10 cellular contexts compared by ENCODE assay signal in the genomic region with DNA sequence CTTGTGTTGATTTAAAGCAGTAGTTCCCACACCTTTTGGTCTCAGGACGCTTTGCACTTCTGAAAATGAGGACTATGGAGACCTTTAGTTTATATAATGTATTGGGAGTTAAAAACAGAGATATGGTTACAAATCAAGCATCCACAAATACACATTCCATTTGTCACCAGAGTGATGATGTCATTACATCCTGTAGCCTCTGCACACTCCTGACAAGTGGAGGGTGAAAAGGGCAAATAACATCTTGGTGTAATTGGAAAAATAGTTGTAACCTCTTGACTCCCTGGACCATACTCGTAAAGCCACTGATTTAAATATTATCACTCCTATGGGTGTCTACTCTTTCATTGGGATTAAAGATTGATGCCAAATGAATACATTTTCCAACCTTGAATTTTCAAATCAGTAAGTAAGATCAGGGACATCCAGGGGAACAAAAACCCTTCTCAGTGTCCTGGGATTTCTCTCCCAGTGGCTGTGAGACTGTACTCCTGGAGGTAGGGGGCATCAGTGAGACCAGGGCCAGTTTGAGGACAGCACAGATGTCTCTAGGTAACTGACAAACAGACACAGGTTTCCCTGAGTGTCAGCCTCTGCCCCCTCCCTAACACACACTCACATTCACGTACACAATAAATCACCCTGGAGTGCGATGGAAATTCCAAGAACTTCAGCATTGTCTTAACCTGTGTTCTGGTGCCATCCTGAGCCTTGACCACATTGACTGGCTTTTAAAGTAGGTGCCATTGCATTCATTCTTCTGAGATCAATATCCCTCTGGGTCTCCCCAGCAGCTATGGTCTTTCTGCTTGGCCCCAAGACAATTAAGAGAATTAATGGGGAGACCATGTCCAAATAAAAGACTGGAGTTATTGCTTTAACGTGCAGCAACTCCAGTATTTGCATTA.
DNase-seq lines count a peak whose midpoint lies in the region; ATAC-seq and TF ChIP-seq lines count a peak whose summit lies in the region.
"Had no signal": no experiment of that assay in that cellular context is flagged by ENCODE, and none has a peak within 500 bp of the region (broad histone marks: within the 10 kb centered on the region; RNA-seq: fewer than 3 reads in every experiment).

No MANE protein-coding gene starts in this region.

- H3K4me1 ChIP-seq in DND-41 (ENCODE audit: insufficient read depth, low read length) (no peaks in the 10 kb centered on the region), liver (ENCODE audit: control insufficient read depth in 4 of 4, insufficient read depth in 4 of 4, low read length in 3 of 4) (no peaks in the 10 kb centered on the region)
- H3K4me1 ChIP-seq: psoas muscle had no signal

- no peak overlapping the region for H2AFZ ChIP-seq in DND-41 (ENCODE audit: low read depth, low read length)

- ATAC-seq in DND-41 (ENCODE audit: insufficient read depth, low read depth) = no peak; the same call in 2 of the 3 replicates
- no peak for ATAC-seq in GM21526 (IDR thresholded peaks at IDR 0.05; ENCODE audit: low FRiP score, unreplicated experiment)
- ATAC-seq in GM21737 (IDR thresholded peaks at IDR 0.05; ENCODE audit: unreplicated experiment) = no peak
- ATAC-seq: psoas muscle had no signal

- in situ Hi-C loops in astrocyte of the spinal cord (cut with HindIII; ENCODE audit: low sequenced_read_pairs) = no loop called here

- H3K36me3 ChIP-seq in DND-41 (ENCODE audit: insufficient read depth, low read length) (no peaks in the 10 kb centered on the region), liver (ENCODE audit: control insufficient read depth in 4 of 4, insufficient read depth in 3 of 4, low read depth in 1 of 4, low read length in 3 of 4) (peaks cover 0 to 4% (median under 1%) of the 10 kb centered on the region in 4 donors)

- no peaks in the 10 kb centered on the region for H3K9me3 ChIP-seq in DND-41 (ENCODE audit: insufficient read depth, low read length, severe bottlenecking)
- H3K9me3 ChIP-seq in liver (ENCODE audit: control insufficient read depth in 4 of 4, low read length in 3 of 4) = no peaks in the 10 kb centered on the region
- H3K9me3 ChIP-seq: psoas muscle had no signal

- H3K27me3 ChIP-seq in DND-41 (ENCODE audit: insufficient read depth, low read length, poor library complexity) = peaks cover 9% of the 10 kb centered on the region
- H3K27me3 ChIP-seq in liver (ENCODE audit: control insufficient read depth in 4 of 4, insufficient read depth in 4 of 4, low read length in 3 of 4) = no peaks in the 10 kb centered on the region

- peak in 1 of 2 donors; percentile 54 for TF ChIP-seq RAD21 in liver (IDR thresholded peaks at IDR 0.05)

- TF ChIP-seq CTCF in DND-41 (IDR thresholded peaks at IDR 0.05; ENCODE audit: borderline replicate concordance, extremely low read depth, low read length, poor library complexity, severe bottlenecking) (peak; percentile 24), HFF-Myc (IDR thresholded peaks at IDR 0.05; ENCODE audit: low read depth, low read length, missing control alignments) (peak; percentile 34), astrocyte of the spinal cord (IDR thresholded peaks at IDR 0.05; ENCODE audit: low read depth, low read length) (peak; percentile 7), liver (IDR thresholded peaks at IDR 0.05; ENCODE audit: low read depth, low read length, missing input control) (peak; percentile 19)

- H3K79me2 ChIP-seq in DND-41 (ENCODE audit: insufficient read depth, low read length) = no peaks in the 10 kb centered on the region

- no peak overlapping the region for H3K4me2 ChIP-seq in DND-41 (ENCODE audit: insufficient read depth, low read length)

- no peaks in the 10 kb centered on the region for H4K20me1 ChIP-seq in DND-41 (ENCODE audit: insufficient read depth, low read length)

- H3K27ac ChIP-seq in DND-41 (ENCODE audit: low read length) (no peak overlapping the region), liver (ENCODE audit: low read depth in 1 of 2, low read length in 2 of 2) (peak overlapping the region in 1 of 2 donors; percentile 10)
- H3K27ac ChIP-seq: psoas muscle had no signal

- 77% methylated on average over 5 of the region's 5 CpGs for WGBS in liver

- H3K4me3 ChIP-seq in DND-41 (ENCODE audit: low read depth in 1 of 2, low read length in 2 of 2) (no peak overlapping the region), HFF-Myc (replicated peaks; ENCODE audit: low read depth, low read length) (no peak overlapping the region), astrocyte of the spinal cord (ENCODE audit: low read depth, low read length) (no peak overlapping the region), liver (ENCODE audit: low read depth in 1 of 3, low read length in 3 of 3) (no peak overlapping the region)
- H3K4me3 ChIP-seq: psoas muscle had no signal

- H3K9ac ChIP-seq in DND-41 (ENCODE audit: low read depth, low read length) = no peak overlapping the region
- H3K9ac ChIP-seq in liver (ENCODE audit: low read depth in 1 of 2, low read length in 2 of 2) = no peak overlapping the region

- DNase-seq in DND-41 = no peak
- DNase-seq in HFF-Myc (ENCODE audit: extremely low read depth, low read depth) = no peak
- DNase-seq in astrocyte of the spinal cord (ENCODE audit: low read depth, low spot score) = no peak
- DNase-seq in AG08395 (ENCODE audit: low spot score) = no peak
- no peak for DNase-seq in NCI-H1694 treated with DMSO at 0.1 percent for 48 hours (lab: John Stamatoyannopoulos, UW)
- DNase-seq: hypothalamus, psoas muscle had no signal

TF ChIP-seq in liver, 16 proteins besides CTCF, POLR2A, EP300 and RAD21:
- no peak for TF ChIP-seq JUND (IDR thresholded peaks at IDR 0.05)
- no peak for TF ChIP-seq SP1 (IDR thresholded peaks at IDR 0.05)
- no peak for TF ChIP-seq EGR1 (IDR thresholded peaks at IDR 0.05; ENCODE audit: low read depth in 2 of 2)
- TF ChIP-seq REST (IDR thresholded peaks at IDR 0.05) = no peak
- TF ChIP-seq YY1 (IDR thresholded peaks at IDR 0.05) = no peak
- TF ChIP-seq RXRA (IDR thresholded peaks at IDR 0.05) = no peak
- TF ChIP-seq NR2F2 (IDR thresholded peaks at IDR 0.05) = peak; percentile 52
- TF ChIP-seq ATF3 (IDR thresholded peaks at IDR 0.05) = no peak
